Comparison of ENCODE assay signal across 16 cellular contexts in the genomic region with DNA sequence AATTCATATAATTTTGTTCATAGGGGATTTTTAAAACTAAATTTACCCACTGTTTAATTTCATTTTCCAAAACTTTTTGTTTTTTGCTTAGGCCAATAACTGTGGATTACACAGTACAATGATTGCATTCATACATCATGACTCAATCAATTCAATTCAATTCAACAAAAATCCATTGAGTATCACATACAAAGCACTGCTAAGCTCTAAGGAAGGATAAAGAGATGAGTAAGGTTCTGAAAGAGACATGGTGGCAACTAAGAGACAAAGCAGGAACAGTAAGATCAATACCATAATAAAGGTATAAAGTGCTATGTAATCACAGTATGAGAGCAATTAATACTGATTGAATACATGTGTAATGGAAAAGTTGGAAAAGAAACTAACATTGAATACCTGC. TPM values are rescaled to one million over a fixed set of nuclear protein-coding genes. Genes with fewer than 3 reads are reported as not detected.
DNase-seq lines count a peak whose midpoint lies in the region; ATAC-seq and TF ChIP-seq lines count a peak whose summit lies in the region.
"Had no signal": no experiment of that assay in that cellular context is flagged by ENCODE, and none has a peak within 500 bp of the region (broad histone marks: within the 10 kb centered on the region; RNA-seq: fewer than 3 reads in every experiment).

No MANE protein-coding gene starts in this region.

- peak overlapping the region; percentile 1 for H3K27ac Mint-ChIP-seq in activated CD8-positive, alpha-beta T cell treated with anti-CD3 and anti-CD28 coated beads, Interleukin-2, amount 10 ng/mL, durations not matched to agents 7 days and 5 days
- H3K27ac Mint-ChIP-seq: mesothelial cell of epicardium, type B pancreatic cell had no signal

- TF ChIP-seq CTCF in foreskin keratinocyte (conservative IDR thresholded peaks at IDR 0.05), result no peak

- no peaks in the 10 kb centered on the region for H3K27me3 ChIP-seq in foreskin keratinocyte

- no peaks in the 10 kb centered on the region for H3K36me3 Mint-ChIP-seq in activated T-cell treated with anti-CD3 and anti-CD28 coated beads, Interleukin-2, amount 50 U/mL, for 4 hours (ENCODE audit: insufficient read depth)
- no peaks in the 10 kb centered on the region for H3K36me3 Mint-ChIP-seq in activated CD8-positive, alpha-beta T cell treated with anti-CD3 and anti-CD28 coated beads, Interleukin-2, amount 10 ng/mL, durations not matched to agents 7 days and 5 days (ENCODE audit: low read depth)
- H3K36me3 Mint-ChIP-seq: mesothelial cell of epicardium, T-cell, type B pancreatic cell had no signal

- CTCF ChIA-PET in activated CD8-positive, alpha-beta T cell treated with anti-CD3 and anti-CD28 coated beads, Interleukin-2, amount 10 ng/mL, durations not matched to agents 7 days and 5 days (lab: Charles Lee), result interaction anchor here (0.8 to 3.2 kb wide), 8 partner anchors 8 to 582 kb away, joined by 3 to 12 read pairs (median 4); a partner anchor contains a TSS

- no peaks in the 10 kb centered on the region for H3K9me3 Mint-ChIP-seq in activated T-cell treated with anti-CD3 and anti-CD28 coated beads, Interleukin-2, amount 50 U/mL, for 4 hours
- no peaks in the 10 kb centered on the region for H3K9me3 Mint-ChIP-seq in activated CD8-positive, alpha-beta T cell treated with anti-CD3 and anti-CD28 coated beads, Interleukin-2, amount 10 ng/mL, durations not matched to agents 7 days and 5 days (ENCODE audit: insufficient read depth)
- H3K9me3 Mint-ChIP-seq: mesothelial cell of epicardium, T-cell, type B pancreatic cell had no signal

- peak overlapping the region; percentile 94 for H3K27ac ChIP-seq in foreskin keratinocyte
- H3K27ac ChIP-seq in temporal lobe (ENCODE audit: low read depth, low read length), result peak overlapping the region; percentile 73
- H3K27ac ChIP-seq: pancreas had no signal

- peaks cover 18% of the 10 kb centered on the region for H3K27me3 Mint-ChIP-seq in activated T-cell treated with anti-CD3 and anti-CD28 coated beads, Interleukin-2, amount 50 U/mL, for 4 hours (ENCODE audit: low read depth)
- H3K27me3 Mint-ChIP-seq in activated CD8-positive, alpha-beta T cell treated with anti-CD3 and anti-CD28 coated beads, Interleukin-2, amount 10 ng/mL, durations not matched to agents 7 days and 5 days (ENCODE audit: low read depth), result peaks cover 3% of the 10 kb centered on the region

- POLR2A ChIA-PET in activated CD8-positive, alpha-beta T cell treated with anti-CD3 and anti-CD28 coated beads, Interleukin-2, amount 10 ng/mL, durations not matched to agents 7 days and 5 days (lab: Charles Lee), result interaction anchor here (0.6 to 3.7 kb wide), 3 partner anchors 10 to 19 kb away, joined by 3 to 46 read pairs (median 12); a partner anchor contains a TSS

- no peak for DNase-seq in activated T-cell treated with anti-CD3 and anti-CD28 coated beads, Interleukin-2, amount 50 U/mL, for 4 hours
- DNase-seq in activated T-cell treated with anti-CD3 and anti-CD28 coated beads for 4 hours (no peak), foreskin keratinocyte (peak in 1 of 2 donors; percentile 82), GDM1 (lab: John Stamatoyannopoulos, UW) (no peak)
- DNase-seq in activated CD8-positive, alpha-beta T cell treated with anti-CD3 and anti-CD28 coated beads, Interleukin-2, amount 10 ng/mL, durations not matched to agents 7 days and 5 days, result no peak
- DNase-seq: activated CD4-positive, alpha-beta T cell treated with anti-CD3 and anti-CD28 coated beads for 1 hour; DMS153; pancreas had no signal

- peaks cover 27% of the 10 kb centered on the region for H3K4me1 Mint-ChIP-seq in activated T-cell treated with anti-CD3 and anti-CD28 coated beads, Interleukin-2, amount 50 U/mL, for 4 hours (ENCODE audit: low read depth)
- peaks cover 44% of the 10 kb centered on the region for H3K4me1 Mint-ChIP-seq in activated CD8-positive, alpha-beta T cell treated with anti-CD3 and anti-CD28 coated beads, Interleukin-2, amount 10 ng/mL, durations not matched to agents 7 days and 5 days (ENCODE audit: low read depth)

- H3K4me1 ChIP-seq in foreskin keratinocyte, result peaks cover 39% of the 10 kb centered on the region
- H3K4me1 ChIP-seq: pancreas had no signal

- H3K4me3 Mint-ChIP-seq in activated T-cell treated with anti-CD3 and anti-CD28 coated beads, Interleukin-2, amount 50 U/mL, for 4 hours, result no peak overlapping the region
- no peak overlapping the region for H3K4me3 Mint-ChIP-seq in activated CD8-positive, alpha-beta T cell treated with anti-CD3 and anti-CD28 coated beads, Interleukin-2, amount 10 ng/mL, durations not matched to agents 7 days and 5 days
- H3K4me3 Mint-ChIP-seq: mesothelial cell of epicardium, T-cell, type B pancreatic cell had no signal

- ATAC-seq in activated T-cell treated with anti-CD3 and anti-CD28 coated beads, Interleukin-2, amount 50 U/mL, for 4 hours, result peak; percentile 25 to 29
- ATAC-seq in activated CD8-positive, alpha-beta T cell treated with anti-CD3 and anti-CD28 coated beads, Interleukin-2, amount 10 ng/mL, durations not matched to agents 7 days and 5 days, result no peak
- ATAC-seq in foreskin keratinocyte (peak; percentile 72), GM18502 (IDR thresholded peaks at IDR 0.05; ENCODE audit: poor library complexity, unreplicated experiment) (no peak), HG02970 (IDR thresholded peaks at IDR 0.05; ENCODE audit: low FRiP score, unreplicated experiment) (no peak)
- ATAC-seq: pancreas had no signal

RNA-seq across cellular contexts. Expression of a gene that starts 9.4 kb away (rescaled TPM):
- total RNA-seq in activated T-cell treated with anti-CD3 and anti-CD28 coated beads, Interleukin-2, amount 50 U/mL, for 4 hours, result 1 to 10 TPM in 2 of 3 donors, under 1 TPM in 1; 0.43 to 3.0 (median 1.7) TPM
- 10 to 100 TPM; 11.1 to 12.8 TPM for total RNA-seq in activated CD8-positive, alpha-beta T cell treated with anti-CD3 and anti-CD28 coated beads, Interleukin-2, amount 10 ng/mL, durations not matched to agents 7 days and 5 days
- total RNA-seq in foreskin keratinocyte, result 8.1 TPM in 2 replicates
- polyA plus RNA-seq in foreskin keratinocyte, result 6.8 and 7.0 TPM in 2 replicates
- 4.2 TPM for total RNA-seq in temporal lobe
- total RNA-seq: OCI-LY7 had no signal

RNA-seq across cellular contexts. Expression of a gene that starts 16.6 kb away (rescaled TPM):
- total RNA-seq in activated T-cell treated with anti-CD3 and anti-CD28 coated beads, Interleukin-2, amount 50 U/mL, for 4 hours, result not detected
- under 1 TPM in 1 of 2 experiments, not detected in 1; 0.37 TPM for total RNA-seq in activated CD8-positive, alpha-beta T cell treated with anti-CD3 and anti-CD28 coated beads, Interleukin-2, amount 10 ng/mL, durations not matched to agents 7 days and 5 days
- total RNA-seq in foreskin keratinocyte (not detected in 2 replicates), temporal lobe (0.98 TPM)
- not detected in 2 replicates for polyA plus RNA-seq in foreskin keratinocyte
- total RNA-seq: epithelial cell of proximal tubule, mesothelial cell of epicardium, OCI-LY7, pancreas, T-cell had no signal
- polyA plus RNA-seq: pancreas had no signal

RNA-seq across cellular contexts. Expression of a gene that starts 19.0 kb away (rescaled TPM):
- under 1 TPM in 1 of 3 donors, not detected in 2; 0.43 TPM for total RNA-seq in activated T-cell treated with anti-CD3 and anti-CD28 coated beads, Interleukin-2, amount 50 U/mL, for 4 hours
- total RNA-seq in activated CD8-positive, alpha-beta T cell treated with anti-CD3 and anti-CD28 coated beads, Interleukin-2, amount 10 ng/mL, durations not matched to agents 7 days and 5 days, result not detected
- total RNA-seq in foreskin keratinocyte (0.14 and 0.24 TPM in 2 replicates), temporal lobe (not detected)
- polyA plus RNA-seq in foreskin keratinocyte, result 0.10 TPM in 1 of 2 replicates, not detected in the other
- total RNA-seq: epithelial cell of proximal tubule, mesothelial cell of epicardium, OCI-LY7, pancreas, T-cell had no signal
- polyA plus RNA-seq: pancreas had no signal

Comparison
In these comparisons a context has a peak if more than half of its experiments do, and no peak if none do; other contexts are left out.
1. ATAC-seq: peak in activated T-cell treated with anti-CD3 and anti-CD28 coated beads, Interleukin-2, amount 50 U/mL, for 4 hours (2 of 2) and foreskin keratinocyte (single experiment); none in activated CD8-positive, alpha-beta T cell treated with anti-CD3 and anti-CD28 coated beads, Interleukin-2, amount 10 ng/mL, durations not matched to agents 7 days and 5 days (single experiment), GM18502 (single experiment) and HG02970 (single experiment).